In genomic region chr1:156496211-156496761, GRCh38 we compare ENCODE assay signal across 8 cellular contexts. TPM values are rescaled to one million over a fixed set of nuclear protein-coding genes. Genes with fewer than 3 reads are reported as not detected.
DNase-seq lines count a peak whose midpoint lies in the region; ATAC-seq and TF ChIP-seq lines count a peak whose summit lies in the region.

No MANE protein-coding gene starts in this region.

- TF ChIP-seq EP300 in transverse colon (IDR thresholded peaks at IDR 0.05; ENCODE audit: low read depth): no peak

- TF ChIP-seq POLR2A in right lobe of liver (IDR thresholded peaks at IDR 0.05) (no peak), transverse colon (IDR thresholded peaks at IDR 0.05) (no peak)

- no peak overlapping the region for H3K4me3 Mint-ChIP-seq in activated naive CD4-positive, alpha-beta T cell treated with anti-CD3 and anti-CD28 coated beads, Interleukin-2, amount 10 ng/mL, durations not matched to agents 7 days and 5 days
- peak overlapping the region; percentile 22 for H3K4me3 Mint-ChIP-seq in activated CD8-positive, alpha-beta T cell treated with anti-CD3 and anti-CD28 coated beads for 36 hours

- in situ Hi-C loops in transverse colon (cut with MboI; ENCODE audit: low pct_ligation_motif_present in 1 of 4, low pct_unique_long_range_greater_than_20kb in 1 of 4, low sequenced_read_pairs in 3 of 4): no loop called here

- H3K27ac ChIP-seq in right lobe of liver (peak overlapping the region; percentile 26 to 72 (median 48)), transverse colon (peak overlapping the region; percentile 99 to 100 (median 100))

- no peak overlapping the region for H3K4me3 ChIP-seq in right lobe of liver
- peak overlapping the region in 1 of 4 donors; percentile 90 for H3K4me3 ChIP-seq in transverse colon

- ATAC-seq in activated CD8-positive, alpha-beta T cell treated with anti-CD3 and anti-CD28 coated beads for 36 hours: no peak
- ATAC-seq in right lobe of liver: no peak

- H3K4me1 ChIP-seq in right lobe of liver (peaks cover 2 to 77% (median 45%) of the 10 kb centered on the region in 4 donors), transverse colon (peaks cover 67 to 79% (median 77%) of the 10 kb centered on the region in 4 donors)

- no peaks in the 10 kb centered on the region for H3K9me3 ChIP-seq in right lobe of liver
- no peaks in the 10 kb centered on the region for H3K9me3 ChIP-seq in transverse colon

- H3K27ac Mint-ChIP-seq in activated naive CD4-positive, alpha-beta T cell treated with anti-CD3 and anti-CD28 coated beads, Interleukin-2, amount 10 ng/mL, durations not matched to agents 7 days and 5 days: peak overlapping the region; percentile 34
- peak overlapping the region; percentile 78 for H3K27ac Mint-ChIP-seq in activated CD8-positive, alpha-beta T cell treated with anti-CD3 and anti-CD28 coated beads for 36 hours

- H3K27me3 Mint-ChIP-seq in activated naive CD4-positive, alpha-beta T cell treated with anti-CD3 and anti-CD28 coated beads, Interleukin-2, amount 10 ng/mL, durations not matched to agents 7 days and 5 days: no peaks in the 10 kb centered on the region
- no peaks in the 10 kb centered on the region for H3K27me3 Mint-ChIP-seq in activated CD8-positive, alpha-beta T cell treated with anti-CD3 and anti-CD28 coated beads for 36 hours

- no peaks in the 10 kb centered on the region for H3K27me3 ChIP-seq in right lobe of liver
- no peaks in the 10 kb centered on the region for H3K27me3 ChIP-seq in transverse colon

- no peak for DNase-seq in activated naive CD4-positive, alpha-beta T cell treated with anti-CD3 and anti-CD28 coated beads, Interleukin-2, amount 10 ng/mL, durations not matched to agents 7 days and 5 days
- DNase-seq in activated naive CD4-positive, alpha-beta T cell (lab: John Stamatoyannopoulos, UW): no peak
- peak; percentile 61 for DNase-seq in activated CD8-positive, alpha-beta T cell treated with anti-CD3 and anti-CD28 coated beads for 36 hours
- DNase-seq in right lobe of liver (peak in 1 of 3 donors; percentile 10), transverse colon (peak; percentile 79), COR-L47 (lab: John Stamatoyannopoulos, UW) (no peak), Kasumi-1 (lab: John Stamatoyannopoulos, UW) (no peak), midbrain (lab: John Stamatoyannopoulos, UW) (no peak)

- POLR2A ChIA-PET in activated CD8-positive, alpha-beta T cell treated with anti-CD3 and anti-CD28 coated beads for 36 hours (lab: Charles Lee): interaction anchor here (1.4 to 11.4 kb wide), 4 partner anchors 9 to 105 kb away, joined by 3 to 245 read pairs (median 6); partner anchors contain the start of gene GPATCH4

- CTCF ChIA-PET in activated naive CD4-positive, alpha-beta T cell treated with anti-CD3 and anti-CD28 coated beads, Interleukin-2, amount 10 ng/mL, durations not matched to agents 7 days and 5 days (lab: Charles Lee): interaction anchor here (0.8 to 10.8 kb wide), 2 partner anchors 11 to 22 kb away, joined by 3 to 150 read pairs; no protein-coding TSS in a partner anchor
- CTCF ChIA-PET in activated CD8-positive, alpha-beta T cell treated with anti-CD3 and anti-CD28 coated beads for 36 hours (lab: Charles Lee): interaction anchor here (1.3 to 9.6 kb wide), 2 partner anchors 10 to 51 kb away, joined by 3 to 220 read pairs; no protein-coding TSS in a partner anchor

- TF ChIP-seq CTCF in activated CD8-positive, alpha-beta T cell treated with anti-CD3 and anti-CD28 coated beads for 36 hours (IDR thresholded peaks at IDR 0.05): no peak
- TF ChIP-seq CTCF in right lobe of liver (IDR thresholded peaks at IDR 0.05) (no peak), transverse colon (IDR thresholded peaks at IDR 0.05) (no peak)

- WGBS in right lobe of liver (ENCODE audit: insufficient coverage, low coverage, low lambda C conversion rate, missing lambda C conversion rate): 83% methylated on average over 3 of the region's 10 CpGs
- WGBS in transverse colon (ENCODE audit: low coverage in 1 of 2), 2 donors: 56 to 57% methylated on average over 3 to 10 of the region's 10 CpGs

- H3K36me3 ChIP-seq in right lobe of liver: no peaks in the 10 kb centered on the region
- no peaks in the 10 kb centered on the region for H3K36me3 ChIP-seq in transverse colon

- no peaks in the 10 kb centered on the region for H3K9me3 Mint-ChIP-seq in activated naive CD4-positive, alpha-beta T cell treated with anti-CD3 and anti-CD28 coated beads, Interleukin-2, amount 10 ng/mL, durations not matched to agents 7 days and 5 days
- H3K9me3 Mint-ChIP-seq in activated CD8-positive, alpha-beta T cell treated with anti-CD3 and anti-CD28 coated beads for 36 hours: no peaks in the 10 kb centered on the region

- peaks cover 44% of the 10 kb centered on the region for H3K36me3 Mint-ChIP-seq in activated naive CD4-positive, alpha-beta T cell treated with anti-CD3 and anti-CD28 coated beads, Interleukin-2, amount 10 ng/mL, durations not matched to agents 7 days and 5 days
- H3K36me3 Mint-ChIP-seq in activated CD8-positive, alpha-beta T cell treated with anti-CD3 and anti-CD28 coated beads for 36 hours (ENCODE audit: low read depth): peaks cover 9% of the 10 kb centered on the region

- intact Hi-C loops in activated CD8-positive, alpha-beta T cell treated with anti-CD3 and anti-CD28 coated beads for 36 hours (cut with micrococcal nuclease): no loop called here
- intact Hi-C loops in right lobe of liver (cut with DNase I) (loop anchor here (5.0 kb wide), 2 partner anchors 34 to 39 kb away; no protein-coding TSS in a partner anchor), transverse colon (cut with DNase I; ENCODE audit: low total_unique reads) (no loop called here)

- peaks cover 67% of the 10 kb centered on the region for H3K4me1 Mint-ChIP-seq in activated naive CD4-positive, alpha-beta T cell treated with anti-CD3 and anti-CD28 coated beads, Interleukin-2, amount 10 ng/mL, durations not matched to agents 7 days and 5 days
- H3K4me1 Mint-ChIP-seq in activated CD8-positive, alpha-beta T cell treated with anti-CD3 and anti-CD28 coated beads for 36 hours (ENCODE audit: low read depth): peaks cover 76% of the 10 kb centered on the region

RNA-seq across cellular contexts. Expression of gene MEF2D, which starts 4.3 kb away (rescaled TPM):
- 10 to 100 TPM; 35.3 to 35.8 TPM for total RNA-seq in activated CD8-positive, alpha-beta T cell treated with anti-CD3 and anti-CD28 coated beads for 36 hours
- 10 to 100 TPM; 13.3 to 17.1 (median 15.0) TPM for total RNA-seq in right lobe of liver
- total RNA-seq in transverse colon: 100 to 1,000 TPM in 1 of 4 donors, 10 to 100 TPM in 3; 26.1 to 200 (median 85.7) TPM

Comparison
In these comparisons a context has a peak if more than half of its experiments do, and no peak if none do; other contexts are left out.
1. DNase-seq: peak in activated CD8-positive, alpha-beta T cell treated with anti-CD3 and anti-CD28 coated beads for 36 hours (single experiment) and transverse colon (single experiment); none in activated naive CD4-positive, alpha-beta T cell treated with anti-CD3 and anti-CD28 coated beads, Interleukin-2, amount 10 ng/mL, durations not matched to agents 7 days and 5 days (single experiment), activated naive CD4-positive, alpha-beta T cell (0 of 4), COR-L47 (single experiment), Kasumi-1 (0 of 2) and midbrain (single experiment).
2. intact Hi-C loops: an anchor here in right lobe of liver (5.0 kb wide); none called in activated CD8-positive, alpha-beta T cell treated with anti-CD3 and anti-CD28 coated beads for 36 hours and transverse colon.